In genomic region chr11:60756307-60757032, GRCh38 we compare ENCODE assay signal across 1 cellular context.
TF ChIP-seq lines count a peak whose summit lies in the region.

Gene MS4A15, plus strand, starts transcription at chr11:60756867. Its CDS starts 6,867 bp downstream, at chr11:60763734.

TF ChIP-seq in HCT116, 20 proteins besides CTCF, POLR2A, EP300 and RAD21 (continued from another document):
- TF ChIP-seq REST (IDR thresholded peaks at IDR 0.05; ENCODE audit: low read depth) (no peak), ZFX (IDR thresholded peaks at IDR 0.05) (no peak), POLR2AphosphoS5 (IDR thresholded peaks at IDR 0.05; ENCODE audit: low read depth, low read length) (no peak), ELF1 (IDR thresholded peaks at IDR 0.05; ENCODE audit: borderline replicate concordance, low read depth) (no peak), CBX3 (IDR thresholded peaks at IDR 0.05; ENCODE audit: low read depth) (no peak), TCF7L2 (IDR thresholded peaks at IDR 0.05; ENCODE audit: borderline replicate concordance, extremely low read depth, insufficient read depth, insufficient read length) (no peak), SIN3A (IDR thresholded peaks at IDR 0.05; ENCODE audit: low read depth) (no peak), EZH2 (IDR thresholded peaks at IDR 0.05) (no peak)
